Comparison of ENCODE assay signal across 9 cellular contexts in the genomic region with DNA sequence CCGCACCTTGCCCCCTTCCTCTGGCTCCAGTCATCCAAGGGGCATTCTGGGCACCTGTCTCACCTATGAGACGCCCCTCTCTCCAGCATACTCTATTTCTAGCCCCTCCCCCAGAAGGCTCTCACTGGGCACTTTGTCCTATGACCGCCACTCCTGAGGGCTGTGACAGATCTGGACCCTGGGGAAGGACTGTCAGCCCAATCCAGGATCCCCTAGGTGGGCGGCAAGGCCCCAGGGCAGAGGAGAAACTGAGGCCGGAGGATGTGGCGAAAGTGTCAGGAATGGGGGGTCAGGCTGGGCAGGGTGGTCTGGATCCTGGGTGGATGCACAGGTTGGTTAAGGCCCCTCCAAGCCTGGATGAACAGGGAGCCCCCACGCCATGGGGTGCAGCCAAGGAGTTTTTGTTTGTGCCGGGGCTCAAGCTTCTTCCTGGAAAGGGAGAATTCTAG. TPM values are rescaled to one million over a fixed set of nuclear protein-coding genes. Genes with fewer than 3 reads are reported as not detected.
DNase-seq lines count a peak whose midpoint lies in the region; ATAC-seq and TF ChIP-seq lines count a peak whose summit lies in the region.
"Had no signal": no experiment of that assay in that cellular context is flagged by ENCODE, and none has a peak within 500 bp of the region (broad histone marks: within the 10 kb centered on the region; RNA-seq: fewer than 3 reads in every experiment).

No MANE protein-coding gene starts in this region.

- no peak overlapping the region for H3K27ac Mint-ChIP-seq in mesothelial cell of epicardium

- H3K36me3 Mint-ChIP-seq in mesothelial cell of epicardium, result no peaks in the 10 kb centered on the region

- no peak for ATAC-seq in HG03045 (IDR thresholded peaks at IDR 0.05; ENCODE audit: unreplicated experiment)
- ATAC-seq in HG03469 (IDR thresholded peaks at IDR 0.05; ENCODE audit: unreplicated experiment), result no peak

- POLR2A ChIA-PET in AG04449 (lab: Yijun Ruan, JAX), result no interaction called here

- H3K9me3 Mint-ChIP-seq in mesothelial cell of epicardium, result no peaks in the 10 kb centered on the region

- H3K4me1 Mint-ChIP-seq in mesothelial cell of epicardium, result peaks cover 4% of the 10 kb centered on the region

- CTCF ChIA-PET in AG04449 (lab: Yijun Ruan, JAX), result no interaction called here

- H3K36me3 ChIP-seq in HAP-1 (replicated peaks), result no peaks in the 10 kb centered on the region

- H3K4me3 ChIP-seq in AG04449 (ENCODE audit: low read depth, low read length) (peak overlapping the region; percentile 75), HAP-1 (peak overlapping the region; percentile 70), astrocyte of the cerebellum (ENCODE audit: low read depth, low read length) (peak overlapping the region; percentile 71)

- H3K4me1 ChIP-seq in HAP-1, result no peaks in the 10 kb centered on the region; the same call in 1 of the 2 replicates

- peaks cover 29% of the 10 kb centered on the region for H3K27me3 Mint-ChIP-seq in mesothelial cell of epicardium (ENCODE audit: low read depth)

- peak overlapping the region; percentile 69 for H3K4me3 Mint-ChIP-seq in mesothelial cell of epicardium

- TF ChIP-seq CTCF in AG04449 (IDR thresholded peaks at IDR 0.05; ENCODE audit: insufficient read depth, low read length, missing control alignments), result no peak
- TF ChIP-seq CTCF in astrocyte of the cerebellum (IDR thresholded peaks at IDR 0.05; ENCODE audit: low read depth, low read length, missing control alignments), result no peak
- no peak for TF ChIP-seq CTCF in mesothelial cell of epicardium (IDR thresholded peaks at IDR 0.05; ENCODE audit: unreplicated experiment)

- no peaks in the 10 kb centered on the region for H3K9me3 ChIP-seq in HAP-1

- H3K27me3 ChIP-seq in HAP-1 (ENCODE audit: low read depth), result no peaks in the 10 kb centered on the region

- DNase-seq in AG04449 (ENCODE audit: low read depth, low spot score) (no peak), HAP-1 (ENCODE audit: low spot score in 2 of 2) (no peak), astrocyte of the cerebellum (ENCODE audit: low read depth) (no peak), mesothelial cell of epicardium (ENCODE audit: low spot score in 2 of 2, unreplicated experiment in 2 of 2) (no peak), D341Med (ENCODE audit: low spot score) (no peak), mucosa of gallbladder (ENCODE audit: low spot score) (no peak)
- DNase-seq: NCI-H2227 treated with DMSO at 0.1 percent for 48 hours had no signal

- in situ Hi-C loops in HAP-1 (cut with MboI; ENCODE audit: low sequenced_read_pairs) (no loop called here), astrocyte of the cerebellum (cut with HindIII; ENCODE audit: low sequenced_read_pairs) (no loop called here)

RNA-seq across cellular contexts. Expression of a gene that starts 16.2 kb away (rescaled TPM):
- total RNA-seq in mesothelial cell of epicardium (25.2 to 28.2 TPM (median 25.2 TPM) in 3 replicates), mucosa of gallbladder (0.40 TPM)

RNA-seq across cellular contexts. Expression of a gene that starts 34.2 kb away (rescaled TPM):
- total RNA-seq in mesothelial cell of epicardium, result 53.0 to 55.8 TPM (median 55.8 TPM) in 3 replicates
- 34.2 TPM for total RNA-seq in mucosa of gallbladder

Comparison
In these comparisons a context has a peak if more than half of its experiments do, and no peak if none do; other contexts are left out.
1. RNA of a gene that starts 16.2 kb away (total RNA-seq): 25.2 to 28.2 TPM in mesothelial cell of epicardium; 0.40 TPM in mucosa of gallbladder (single experiment); every median in the first group is over 10 times any median in the second.
2. Peak in every context shown above with its lines, with median percentiles within 50 percentile points of each other: H3K4me3 ChIP-seq.